Comparison of ENCODE assay signal across 8 cellular contexts in the genomic region with DNA sequence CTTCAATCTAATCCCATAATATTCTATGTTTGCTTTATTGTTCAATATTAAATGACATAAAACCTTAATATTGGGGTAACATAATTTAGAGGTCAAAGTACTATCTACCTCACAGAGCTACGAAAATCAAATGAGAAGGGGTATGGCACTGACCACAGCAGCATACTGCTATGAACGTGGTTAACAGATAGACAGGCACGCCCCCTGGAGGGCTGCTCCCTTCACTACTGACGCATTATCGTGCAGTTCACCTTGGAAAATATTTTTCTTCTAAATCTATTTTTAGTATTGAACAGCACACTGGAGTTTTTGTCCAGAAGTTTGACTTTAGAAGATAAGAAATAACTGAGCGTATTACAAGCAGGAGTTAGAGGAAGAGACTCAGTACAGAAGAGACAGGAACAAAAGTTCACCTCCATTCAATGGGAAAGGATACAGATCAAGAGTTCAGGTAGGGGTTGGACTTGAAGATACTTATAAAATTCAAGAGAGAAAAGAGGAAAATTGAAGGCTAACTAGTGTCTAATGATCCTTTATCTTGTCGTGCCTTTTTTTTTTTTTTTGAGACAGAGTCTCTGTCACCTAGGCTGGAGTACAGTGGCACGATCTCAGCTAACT. TPM values are rescaled to one million over a fixed set of nuclear protein-coding genes. Genes with fewer than 3 reads are reported as not detected.
DNase-seq lines count a peak whose midpoint lies in the region; ATAC-seq and TF ChIP-seq lines count a peak whose summit lies in the region.

No MANE protein-coding gene starts in this region.

- DNase-seq in AG10803 (ENCODE audit: low read depth), result peak; percentile 43
- DNase-seq in NCI-H2081 (lab: John Stamatoyannopoulos, UW), result peak; percentile 17 to 50
- peak; percentile 15 for DNase-seq in activated T-cell treated with anti-CD3 and anti-CD28 coated beads for 48 hours (ENCODE audit: low read depth)
- peak; percentile 39 for DNase-seq in glomerular visceral epithelial cell (ENCODE audit: extremely low spot score)
- DNase-seq in posterior vena cava (ENCODE audit: low spot score), result peak; percentile 88
- DNase-seq in middle frontal gyrus (ENCODE audit: extremely low spot score, low spot score), result no peak

- intact Hi-C loops in posterior vena cava (cut with DNase I), result loop anchor here in 1 of 2 donors (10.0 kb wide), 1 partner anchor 789 kb away; a partner anchor contains a TSS

- peak; percentile 86 for TF ChIP-seq CTCF in AG10803 (conservative IDR thresholded peaks at IDR 0.05; ENCODE audit: low read length)

- H3K4me3 ChIP-seq in AG10803 (ENCODE audit: low read length), result no peak overlapping the region

- ATAC-seq in GM18508 (IDR thresholded peaks at IDR 0.05; ENCODE audit: insufficient read depth, unreplicated experiment), result peak; percentile 94
- peak; percentile 98 for ATAC-seq in HG02884 (IDR thresholded peaks at IDR 0.05; ENCODE audit: unreplicated experiment)

RNA-seq across cellular contexts. Expression of a gene that starts 22.7 kb away (rescaled TPM):
- total RNA-seq in posterior vena cava, result 10 to 100 TPM; 10.5 to 13.4 TPM
